In genomic region chr14:85106491-85106890, GRCh38 we compare ENCODE assay signal across 8 cellular contexts.
"Had no signal": no experiment of that assay in that cellular context is flagged by ENCODE, and none has a peak within 500 bp of the region (broad histone marks: within the 10 kb centered on the region; RNA-seq: fewer than 3 reads in every experiment).

No MANE protein-coding gene starts in this region.

- H3K27ac Mint-ChIP-seq: GM23338, H9 had no signal

- H3K4me2 ChIP-seq: GM23338 had no signal

- H3K4me3 Mint-ChIP-seq: GM23338, H9 had no signal

- FAIRE-seq: H1, H54, HTR-8/SVneo, K562 had no signal

- H3K4me1 Mint-ChIP-seq: GM23338, H9 had no signal

- ATAC-seq: GM23338, K562 had no signal

- DNase-seq: H9, HCEC 1CT, IMR-90 had no signal

- H2AFZ ChIP-seq: GM23338 had no signal

- H3K4me3 ChIP-seq: GM23338, K562 had no signal
